Comparison of ENCODE assay signal across 17 cellular contexts in the genomic region with DNA sequence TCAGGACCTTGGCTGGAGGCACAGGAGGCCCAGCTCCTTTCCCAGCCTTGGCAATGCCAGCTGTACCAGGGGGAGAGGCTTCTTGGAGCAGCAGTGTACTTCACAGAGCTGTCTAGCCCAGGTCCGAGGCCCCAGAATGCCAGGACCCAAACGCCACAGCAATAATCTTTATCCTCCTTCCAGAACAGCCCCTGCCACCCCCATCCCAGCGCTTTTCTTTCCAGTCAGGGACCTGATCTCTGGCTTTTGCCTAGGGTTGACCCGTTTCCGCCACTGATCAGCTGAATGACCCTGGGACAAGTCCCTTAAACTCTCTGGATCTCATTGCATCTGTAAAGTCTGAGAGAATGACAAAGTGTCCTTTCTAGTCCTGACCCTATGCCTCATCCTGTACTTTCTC. TPM values are rescaled to one million over a fixed set of nuclear protein-coding genes. Genes with fewer than 3 reads are reported as not detected.
DNase-seq lines count a peak whose midpoint lies in the region; ATAC-seq, FAIRE-seq and TF ChIP-seq lines count a peak whose summit lies in the region.
"Had no signal": no experiment of that assay in that cellular context is flagged by ENCODE, and none has a peak within 500 bp of the region (broad histone marks: within the 10 kb centered on the region; RNA-seq: fewer than 3 reads in every experiment).

No MANE protein-coding gene starts in this region.

- H4K20me1 ChIP-seq in H1 (replicated peaks in 1 of 2; ENCODE audit: control insufficient read depth in 1 of 2, insufficient read depth in 2 of 2, low read length in 2 of 2) = no peaks in the 10 kb centered on the region

- no peak overlapping the region for H4K91ac ChIP-seq in H1 (replicated peaks; ENCODE audit: insufficient read length, low read length)

- H2AK5ac ChIP-seq in H1 (ENCODE audit: low read depth, low read length) = no peak overlapping the region

- no peak for TF ChIP-seq EP300 in H1 (IDR thresholded peaks at IDR 0.05; ENCODE audit: borderline replicate concordance in 1 of 2, low read depth in 2 of 2, low read length in 2 of 2)

- no peak for TF ChIP-seq POLR2A in H1 (IDR thresholded peaks at IDR 0.05; ENCODE audit: control extremely low read depth in 1 of 2, low read depth in 2 of 2, low read length in 2 of 2)
- TF ChIP-seq POLR2A in testis (IDR thresholded peaks at IDR 0.05) = no peak

- CTCF ChIA-PET in H1 (lab: Charles Lee; ENCODE audit: partially characterized antibody) = interaction anchor here (0.8 to 29.6 kb wide), 10 partner anchors 9 to 92 kb away, joined by 3 to 532 read pairs (median 7); a partner anchor contains a TSS

- H4K5ac ChIP-seq in H1 (ENCODE audit: insufficient read length, low read depth, low read length) = no peak overlapping the region

- ATAC-seq in left cardiac atrium = no peak
- ATAC-seq in GM19023 (IDR thresholded peaks at IDR 0.05; ENCODE audit: unreplicated experiment) = no peak

- intact Hi-C loops in left ventricle myocardium inferior (cut with micrococcal nuclease) (no loop called here), left cardiac atrium (cut with DNase I) (loop anchor here (5.0 kb wide), 3 partner anchors 40 to 160 kb away; no protein-coding TSS in a partner anchor), testis (cut with DNase I; ENCODE audit: low total_unique reads) (loop anchor here (10.0 kb wide), 1 partner anchor 47 kb away; a partner anchor contains a TSS), tibial artery (cut with DNase I; ENCODE audit: low total_unique reads) (loop anchor here (10.0 kb wide), 1 partner anchor 163 kb away; no protein-coding TSS in a partner anchor)

- no peak overlapping the region for H2BK20ac ChIP-seq in H1 (ENCODE audit: low read length)

- H3K56ac ChIP-seq in H1 (replicated peaks; ENCODE audit: insufficient read length, low read depth, low read length) = no peak overlapping the region

- H2BK12ac ChIP-seq in H1 (ENCODE audit: low read depth, low read length) = 0 out of 2 replicates have a peak overlapping the region, but pooled peaks have one; percentile 39

- no peak for DNase-seq in left ventricle myocardium inferior
- DNase-seq in left cardiac atrium = no peak
- DNase-seq in H1 (ENCODE audit: low read depth in 1 of 2, low spot score in 2 of 2) = no peak
- no peak for DNase-seq in testis
- no peak for DNase-seq in tibial artery
- DNase-seq: activated gamma-delta T cell; amniotic stem cell; DMS153; GDM1; NK-92 treated with Interleukin-12 subunit alpha and Interleukin-12 subunit beta, amount 100 ng/mL, for 24 hours; Peyer's patch; spleen; stimulated activated CD4-positive, alpha-beta T cell treated with anti-CD3 and anti-CD28 coated beads, Interleukin-4, amount 100 ng/mL, for 4 hours had no signal

- peaks cover 15% of the 10 kb centered on the region for H3K23me2 ChIP-seq in H1 (ENCODE audit: low read depth, low read length)

- FAIRE-seq in H1 (lab: Jason Lieb, UNC) = no peak

- H3K27ac ChIP-seq in left ventricle myocardium inferior (replicated peaks) = peak overlapping the region; percentile 83
- no peak overlapping the region for H3K27ac ChIP-seq in H1 (ENCODE audit: low read depth, low read length)
- peak overlapping the region; percentile 84 to 87 for H3K27ac ChIP-seq in testis
- peak overlapping the region in 1 of 2 donors; percentile 82 for H3K27ac ChIP-seq in tibial artery
- H3K27ac ChIP-seq: neural progenitor cell, SJSA1 had no signal

- no peak overlapping the region for H3K14ac ChIP-seq in H1 (ENCODE audit: insufficient read length)

- H3K4me1 ChIP-seq in left ventricle myocardium inferior (peaks cover 21% of the 10 kb centered on the region), H1 (replicated peaks in 1 of 4; ENCODE audit: control insufficient read depth in 3 of 4, insufficient read depth in 4 of 4, low read length in 3 of 4) (peaks cover 5 to 28% (median 20%) of the 10 kb centered on the region in 4 experiments), testis (peaks cover 22% of the 10 kb centered on the region), tibial artery (peaks cover 0 to 22% (median 13%) of the 10 kb centered on the region in 4 donors)

- no peak overlapping the region; the same call in 1 of the 2 replicates for H3K18ac ChIP-seq in H1 (ENCODE audit: extremely low read depth, low read length)

- no peak overlapping the region for H3K4ac ChIP-seq in H1 (replicated peaks; ENCODE audit: insufficient read length, low read depth, low read length)

- H3K79me1 ChIP-seq in H1 (ENCODE audit: low read depth, low read length) = no peaks in the 10 kb centered on the region

- no peak overlapping the region for H2BK120ac ChIP-seq in H1 (replicated peaks; ENCODE audit: low read depth, low read length)

- H3K4me3 ChIP-seq in left ventricle myocardium inferior (no peak overlapping the region), H1 (ENCODE audit: extremely low read depth in 1 of 4, insufficient read depth in 2 of 4, low read depth in 3 of 4, low read length in 4 of 4) (no peak overlapping the region), testis (no peak overlapping the region), tibial artery (no peak overlapping the region)
- H3K4me3 ChIP-seq: SJSA1 had no signal

- no peak for TF ChIP-seq CTCF in left ventricle myocardium inferior (IDR thresholded peaks at IDR 0.05; ENCODE audit: borderline replicate concordance)
- no peak for TF ChIP-seq CTCF in H1 (IDR thresholded peaks at IDR 0.05; ENCODE audit: control extremely low read depth in 1 of 3, insufficient read depth in 1 of 3, low read depth in 1 of 3, low read length in 3 of 3)
- TF ChIP-seq CTCF in testis (IDR thresholded peaks at IDR 0.05) = no peak
- TF ChIP-seq CTCF in tibial artery (IDR thresholded peaks at IDR 0.05) = no peak

- no peak overlapping the region; the same call in 1 of the 2 replicates for H4K8ac ChIP-seq in H1 (ENCODE audit: extremely low read depth, insufficient read depth, low read length)

- H3K36me3 ChIP-seq in left ventricle myocardium inferior (no peaks in the 10 kb centered on the region), H1 (ENCODE audit: control insufficient read depth in 2 of 4, insufficient read depth in 4 of 4, low read length in 3 of 4) (no peaks in the 10 kb centered on the region), testis (ENCODE audit: low read depth, missing control alignments) (no peaks in the 10 kb centered on the region), tibial artery (no peaks in the 10 kb centered on the region)
- H3K36me3 ChIP-seq: neural progenitor cell, Peyer's patch had no signal

- H3K4me2 ChIP-seq in H1 (ENCODE audit: insufficient read depth in 1 of 2, low read depth in 2 of 2, low read length in 2 of 2) = peak overlapping the region; percentile 88 to 90; a peak in 2 of 4 replicates

- no peak overlapping the region for H3K23ac ChIP-seq in H1 (ENCODE audit: insufficient read length)

- no peaks in the 10 kb centered on the region for H3K9me3 ChIP-seq in left ventricle myocardium inferior (replicated peaks)
- no peaks in the 10 kb centered on the region for H3K9me3 ChIP-seq in H1 (ENCODE audit: insufficient read depth in 2 of 2, low read depth in 1 of 2, low read length in 1 of 2)
- no peaks in the 10 kb centered on the region for H3K9me3 ChIP-seq in testis
- H3K9me3 ChIP-seq in tibial artery = no peaks in the 10 kb centered on the region
- H3K9me3 ChIP-seq: Peyer's patch, SJSA1, spleen had no signal

- peaks cover 29% of the 10 kb centered on the region for H3K27me3 ChIP-seq in left ventricle myocardium inferior (ENCODE audit: low read depth)
- H3K27me3 ChIP-seq in H1 (replicated peaks in 1 of 4; ENCODE audit: control insufficient read depth in 3 of 4, extremely low read depth in 1 of 4, insufficient read depth in 3 of 4, low read length in 3 of 4) = peaks cover 0 to 36% (median 26%) of the 10 kb centered on the region in 4 experiments; a peak in 5 of 7 replicates
- H3K27me3 ChIP-seq in testis = no peaks in the 10 kb centered on the region
- H3K27me3 ChIP-seq in tibial artery = no peaks in the 10 kb centered on the region
- H3K27me3 ChIP-seq: Peyer's patch, SJSA1 had no signal

- TF ChIP-seq RAD21 in H1 (IDR thresholded peaks at IDR 0.05 in 1 of 2, conservative IDR thresholded peaks at IDR 0.05 in 1 of 2; ENCODE audit: low read depth in 2 of 2, low read length in 2 of 2) = no peak

- no peak overlapping the region for H3K9ac ChIP-seq in H1 (replicated peaks in 1 of 4; ENCODE audit: extremely low read depth in 1 of 4, low read depth in 3 of 4, low read length in 3 of 4)
- H3K9ac ChIP-seq: neural progenitor cell had no signal

- POLR2A ChIA-PET in H1 (lab: Charles Lee; ENCODE audit: partially characterized antibody) = interaction anchor here (0.7 to 10.4 kb wide), 12 partner anchors 10 to 107 kb away, joined by 3 to 97 read pairs (median 4); a partner anchor contains a TSS

- WGBS in H1 (ENCODE audit: extremely low coverage in 1 of 2, insufficient coverage in 1 of 2, insufficient read length in 1 of 2, insufficient replicate concordance in 2 of 2, low coverage in 1 of 2, low lambda C conversion rate in 2 of 2, missing lambda C conversion rate in 1 of 2), 2 experiments = 94% methylated on average over 5 of the region's 5 CpGs; no CpG with 5 or more reads in 1 of the 2 experiments
- 78 to 86% methylated on average over 5 of the region's 5 CpGs for WGBS in testis, 2 donors

- H2AFZ ChIP-seq in H1 (ENCODE audit: low read length) = no peak overlapping the region
- H2AFZ ChIP-seq: neural progenitor cell had no signal

- no peaks in the 10 kb centered on the region for H3K79me2 ChIP-seq in H1 (ENCODE audit: control insufficient read depth in 1 of 2, insufficient read depth in 2 of 2, low read length in 2 of 2)

- H2BK15ac ChIP-seq in H1 (ENCODE audit: low read length) = no peak overlapping the region; the same call in 1 of the 2 replicates

- H2BK5ac ChIP-seq in H1 (ENCODE audit: low read depth, low read length) = no peak overlapping the region

RNA-seq across cellular contexts. Expression of a gene that starts 5.1 kb away (rescaled TPM):
- total RNA-seq in left ventricle myocardium inferior = not detected
- under 1 TPM; 0.62 to 0.97 TPM for total RNA-seq in left cardiac atrium
- 2.8 and 3.1 TPM in 2 replicates for total RNA-seq in H1 (2021; fragmentation: NEBNext Ultra II Directional; extraction: Animal tissue kit (Norgen Biotek cat#: 25700))
- 1.1 and 2.5 TPM in 2 replicates for polyA plus RNA-seq in H1 (2011; rRNA removed)
- polyA plus RNA-seq in H1 (2011; cell fraction: cytosol; rRNA removed) = 1.2 TPM
- 6.1 TPM for polyA plus RNA-seq in H1 (2011; cell fraction: nucleus; rRNA removed)
- 1.7 to 3.0 TPM (median 2.8 TPM) in 4 replicates for polyA plus RNA-seq in H1 (2012, experiment 1 of 2)
- 1.4 TPM for polyA plus RNA-seq in H1 (2012, experiment 2 of 2)
- 1.7 TPM for polyA plus RNA-seq in H1 (2013, experiment 1 of 2)
- 1.8 TPM for polyA plus RNA-seq in H1 (2013, experiment 2 of 2)
- 0.29 and 0.47 TPM in 2 replicates for polyA minus RNA-seq in H1 (2011; rRNA and poly(A)+ RNA removed)
- 0.81 TPM for polyA minus RNA-seq in H1 (2011; cell fraction: cytosol; rRNA and poly(A)+ RNA removed)
- polyA minus RNA-seq in H1 (2011; cell fraction: nucleus; rRNA and poly(A)+ RNA removed) = 3.6 TPM
- 1 to 10 TPM; 4.1 to 7.1 TPM for total RNA-seq in testis
- polyA plus RNA-seq in testis (ENCODE audit: insufficient read depth, low read depth, low replicate concordance) = 6.3 TPM

RNA-seq across cellular contexts. Expression of a gene that starts 11.2 kb away (rescaled TPM):
- 104 TPM for total RNA-seq in left ventricle myocardium inferior
- 100 to 1,000 TPM; 164 to 189 TPM for total RNA-seq in left cardiac atrium
- total RNA-seq in H1 (2021; fragmentation: NEBNext Ultra II Directional; extraction: Animal tissue kit (Norgen Biotek cat#: 25700)) = 444 and 486 TPM in 2 replicates
- 553 and 999 TPM in 2 replicates for polyA plus RNA-seq in H1 (2011; rRNA removed)
- 441 TPM for polyA plus RNA-seq in H1 (2011; cell fraction: cytosol; rRNA removed)
- 217 TPM for polyA plus RNA-seq in H1 (2011; cell fraction: nucleus; rRNA removed)
- 329 to 587 TPM (median 502 TPM) in 4 replicates for polyA plus RNA-seq in H1 (2012, experiment 1 of 2)
- polyA plus RNA-seq in H1 (2012, experiment 2 of 2) = 566 TPM
- polyA plus RNA-seq in H1 (2013, experiment 1 of 2) = 523 TPM
- polyA plus RNA-seq in H1 (2013, experiment 2 of 2) = 513 TPM
- polyA minus RNA-seq in H1 (2011; rRNA and poly(A)+ RNA removed) = 35.2 and 58.0 TPM in 2 replicates
- polyA minus RNA-seq in H1 (2011; cell fraction: cytosol; rRNA and poly(A)+ RNA removed) = 109 TPM
- polyA minus RNA-seq in H1 (2011; cell fraction: nucleus; rRNA and poly(A)+ RNA removed) = 72.4 TPM
- 10 to 100 TPM; 53.4 to 64.3 TPM for total RNA-seq in testis
- 185 TPM for polyA plus RNA-seq in testis (ENCODE audit: insufficient read depth, low read depth, low replicate concordance)

RNA-seq across cellular contexts. Expression of a gene that starts 11.9 kb away (rescaled TPM):
- total RNA-seq in left ventricle myocardium inferior (7.4 TPM), left cardiac atrium (10 to 100 TPM; 11.6 to 24.2 TPM), testis (1 to 10 TPM; 2.0 to 4.5 TPM)
- 3.2 and 3.4 TPM in 2 replicates for total RNA-seq in H1 (2021; fragmentation: NEBNext Ultra II Directional; extraction: Animal tissue kit (Norgen Biotek cat#: 25700))
- polyA plus RNA-seq in H1 (2011; rRNA removed) (5.1 and 5.6 TPM in 2 replicates), testis (ENCODE audit: insufficient read depth, low read depth, low replicate concordance) (22.2 TPM)
- 5.1 TPM for polyA plus RNA-seq in H1 (2011; cell fraction: cytosol; rRNA removed)
- 5.1 TPM for polyA plus RNA-seq in H1 (2011; cell fraction: nucleus; rRNA removed)
- polyA plus RNA-seq in H1 (2012, experiment 1 of 2) = 5.8 to 6.9 TPM (median 6.7 TPM) in 4 replicates
- polyA plus RNA-seq in H1 (2012, experiment 2 of 2) = 4.3 TPM
- polyA plus RNA-seq in H1 (2013, experiment 1 of 2) = 2.7 TPM
- polyA plus RNA-seq in H1 (2013, experiment 2 of 2) = 2.4 TPM
- 3.3 and 3.4 TPM in 2 replicates for polyA minus RNA-seq in H1 (2011; rRNA and poly(A)+ RNA removed)
- 1.6 TPM for polyA minus RNA-seq in H1 (2011; cell fraction: cytosol; rRNA and poly(A)+ RNA removed)
- 1.8 TPM for polyA minus RNA-seq in H1 (2011; cell fraction: nucleus; rRNA and poly(A)+ RNA removed)
- total RNA-seq: NCI-H460, SJSA1 had no signal

RNA-seq across cellular contexts. Expression of a gene that starts 24.4 kb away (rescaled TPM):
- total RNA-seq in left ventricle myocardium inferior (153 TPM), left cardiac atrium (100 to 1,000 TPM; 118 to 149 TPM), testis (100 to 1,000 TPM; 211 to 242 TPM)
- 229 and 232 TPM in 2 replicates for total RNA-seq in H1 (2021; fragmentation: NEBNext Ultra II Directional; extraction: Animal tissue kit (Norgen Biotek cat#: 25700))
- polyA plus RNA-seq in H1 (2011; rRNA removed) (401 and 443 TPM in 2 replicates), testis (ENCODE audit: insufficient read depth, low read depth, low replicate concordance) (177 TPM)
- 319 TPM for polyA plus RNA-seq in H1 (2011; cell fraction: cytosol; rRNA removed)
- polyA plus RNA-seq in H1 (2011; cell fraction: nucleus; rRNA removed) = 252 TPM
- polyA plus RNA-seq in H1 (2012, experiment 1 of 2) = 240 to 272 TPM (median 254 TPM) in 4 replicates
- 291 TPM for polyA plus RNA-seq in H1 (2012, experiment 2 of 2)
- 162 TPM for polyA plus RNA-seq in H1 (2013, experiment 1 of 2)
- 175 TPM for polyA plus RNA-seq in H1 (2013, experiment 2 of 2)
- polyA minus RNA-seq in H1 (2011; rRNA and poly(A)+ RNA removed) = 311 and 327 TPM in 2 replicates
- polyA minus RNA-seq in H1 (2011; cell fraction: cytosol; rRNA and poly(A)+ RNA removed) = 98.5 TPM
- polyA minus RNA-seq in H1 (2011; cell fraction: nucleus; rRNA and poly(A)+ RNA removed) = 106 TPM

RNA-seq across cellular contexts. Expression of a gene that starts 44.2 kb away (rescaled TPM):
- total RNA-seq in left ventricle myocardium inferior (6.5 TPM), left cardiac atrium (1 to 10 TPM; 5.3 to 8.4 TPM), testis (1 to 10 TPM in 1 of 2 donors, under 1 TPM in 1; 0.94 to 2.2 TPM)
- 8.6 and 8.8 TPM in 2 replicates for total RNA-seq in H1 (2021; fragmentation: NEBNext Ultra II Directional; extraction: Animal tissue kit (Norgen Biotek cat#: 25700))
- polyA plus RNA-seq in H1 (2011; rRNA removed) (7.3 and 9.5 TPM in 2 replicates), testis (ENCODE audit: insufficient read depth, low read depth, low replicate concordance) (1.8 TPM)
- 7.9 TPM for polyA plus RNA-seq in H1 (2011; cell fraction: cytosol; rRNA removed)
- polyA plus RNA-seq in H1 (2011; cell fraction: nucleus; rRNA removed) = 22.3 TPM
- 7.5 to 9.0 TPM (median 8.8 TPM) in 4 replicates for polyA plus RNA-seq in H1 (2012, experiment 1 of 2)
- polyA plus RNA-seq in H1 (2012, experiment 2 of 2) = 7.7 TPM
- polyA plus RNA-seq in H1 (2013, experiment 1 of 2) = 5.7 TPM
- polyA plus RNA-seq in H1 (2013, experiment 2 of 2) = 6.8 TPM
- polyA minus RNA-seq in H1 (2011; rRNA and poly(A)+ RNA removed) = 4.2 and 4.3 TPM in 2 replicates
- 8.6 TPM for polyA minus RNA-seq in H1 (2011; cell fraction: cytosol; rRNA and poly(A)+ RNA removed)
- 6.1 TPM for polyA minus RNA-seq in H1 (2011; cell fraction: nucleus; rRNA and poly(A)+ RNA removed)
